Comparison of ENCODE assay signal across 13 cellular contexts in genomic region chr16:3127745-3128144, GRCh38. TPM values are rescaled to one million over a fixed set of nuclear protein-coding genes. Genes with fewer than 3 reads are reported as not detected.
A peak's percentile ranks its signal among the peaks of the same experiment; 100 is the strongest.
DNase-seq lines count a peak whose midpoint lies in the region; ATAC-seq and TF ChIP-seq lines count a peak whose summit lies in the region.
"Had no signal": no experiment of that assay in that cellular context is flagged by ENCODE, and none has a peak within 500 bp of the region (broad histone marks: within the 10 kb centered on the region; RNA-seq: fewer than 3 reads in every experiment).

No MANE protein-coding gene starts in this region.

- H3K4me1 ChIP-seq in CD8-positive, alpha-beta T cell (ENCODE audit: insufficient read depth, low read length) = peaks cover 37% of the 10 kb centered on the region
- H3K4me1 ChIP-seq in GM23338 (ENCODE audit: insufficient read depth) = peaks cover 43% of the 10 kb centered on the region
- peaks cover 23% of the 10 kb centered on the region for H3K4me1 ChIP-seq in upper lobe of right lung

- H3K9me3 ChIP-seq in CD8-positive, alpha-beta T cell (ENCODE audit: low read length) = no peaks in the 10 kb centered on the region
- no peaks in the 10 kb centered on the region for H3K9me3 ChIP-seq in upper lobe of right lung
- H3K9me3 ChIP-seq: left ventricle myocardium inferior, MG63, spleen had no signal

- H3F3A ChIP-seq in GM23338 (replicated peaks; ENCODE audit: low read depth) = peaks cover 73% of the 10 kb centered on the region

- H3K79me2 ChIP-seq in GM23338 (replicated peaks; ENCODE audit: insufficient read depth) = peaks cover 7% of the 10 kb centered on the region

- H3K36me3 ChIP-seq in CD8-positive, alpha-beta T cell (ENCODE audit: insufficient read depth, low read length) = no peaks in the 10 kb centered on the region
- H3K36me3 ChIP-seq in GM23338 (ENCODE audit: insufficient read depth) (peaks cover 6% of the 10 kb centered on the region; the same call in 1 of the 2 replicates), upper lobe of right lung (peaks cover 12% of the 10 kb centered on the region)

- no peak overlapping the region for H2AFZ ChIP-seq in GM23338

- no peaks in the 10 kb centered on the region for H3K27me3 Mint-ChIP-seq in CD8-positive, alpha-beta T cell (ENCODE audit: low read depth)
- H3K27me3 Mint-ChIP-seq in GM23338 (ENCODE audit: insufficient read depth, low read depth, poor library complexity) (peaks cover 21% of the 10 kb centered on the region), T-cell (no peaks in the 10 kb centered on the region)

- no peak overlapping the region for H3K4me3 ChIP-seq in CD8-positive, alpha-beta T cell (ENCODE audit: low read depth, low read length)
- H3K4me3 ChIP-seq in GM23338 (peak overlapping the region; percentile 2; the same call in 1 of the 2 replicates), upper lobe of right lung (no peak overlapping the region)
- H3K4me3 ChIP-seq: MG63, spleen had no signal

- no peaks in the 10 kb centered on the region for H3K27me3 ChIP-seq in CD8-positive, alpha-beta T cell (ENCODE audit: insufficient read depth, low read length)
- H3K27me3 ChIP-seq in GM23338 (ENCODE audit: insufficient read depth) (no peaks in the 10 kb centered on the region), upper lobe of right lung (no peaks in the 10 kb centered on the region)
- H3K27me3 ChIP-seq: MG63, spleen had no signal

- H4K20me1 ChIP-seq in GM23338 (replicated peaks; ENCODE audit: insufficient read depth) = peaks cover 12% of the 10 kb centered on the region

- peak overlapping the region; percentile 12; the same call in 1 of the 2 replicates for H3K4me2 ChIP-seq in GM23338

- H3K9me3 Mint-ChIP-seq in CD8-positive, alpha-beta T cell = no peaks in the 10 kb centered on the region
- H3K9me3 Mint-ChIP-seq in GM23338 = peaks cover 2% of the 10 kb centered on the region; the same call in 2 of the 3 replicates
- no peaks in the 10 kb centered on the region for H3K9me3 Mint-ChIP-seq in T-cell

- intact Hi-C loops in CD8-positive, alpha-beta T cell (cut with DNase I, micrococcal nuclease) = loop anchor here in 1 of 2 experiments (2.0 kb wide), 1 partner anchor 31 kb away; no protein-coding TSS in a partner anchor
- intact Hi-C loops in upper lobe of right lung (cut with DNase I) = no loop called here

- TF ChIP-seq CTCF in CD8-positive, alpha-beta T cell (IDR thresholded peaks at IDR 0.05) = no peak
- TF ChIP-seq CTCF in GM23338 (conservative IDR thresholded peaks at IDR 0.05; ENCODE audit: low read depth in 2 of 2) (no peak), upper lobe of right lung (IDR thresholded peaks at IDR 0.05) (no peak)

- H3K4me1 Mint-ChIP-seq in CD8-positive, alpha-beta T cell (ENCODE audit: low read depth) = peaks cover 59% of the 10 kb centered on the region
- peaks cover 44% of the 10 kb centered on the region for H3K4me1 Mint-ChIP-seq in GM23338
- H3K4me1 Mint-ChIP-seq in T-cell = peaks cover 59 to 65% (median 63%) of the 10 kb centered on the region in 3 donors

- no peak overlapping the region for H3K27ac ChIP-seq in CD8-positive, alpha-beta T cell (ENCODE audit: low read depth, low read length)
- H3K27ac ChIP-seq in GM23338 (ENCODE audit: low read depth) (peak overlapping the region; percentile 67; the same call in 1 of the 2 replicates), epithelial cell of prostate (peak overlapping the region; percentile 46), upper lobe of right lung (no peak overlapping the region)
- H3K27ac ChIP-seq: left ventricle myocardium inferior, spleen had no signal

- DNase-seq in CD8-positive, alpha-beta T cell = no peak
- DNase-seq in GM23338 (ENCODE audit: low spot score) = peak; percentile 84
- no peak for DNase-seq in T-cell
- DNase-seq in epithelial cell of prostate (ENCODE audit: low read depth, low spot score) = no peak
- no peak for DNase-seq in SKM-1 (lab: John Stamatoyannopoulos, UW; ENCODE audit: unreplicated experiment)
- DNase-seq in upper lobe of right lung = no peak
- DNase-seq in NCI-H1930 (lab: John Stamatoyannopoulos, UW) = no peak
- no peak for DNase-seq in CD1c-positive myeloid dendritic cell (ENCODE audit: extremely low spot score)
- DNase-seq: erythroblast, left ventricle myocardium inferior, MG63, NCI-H526 treated with DMSO at 0.1 percent for 48 hours, spleen had no signal

- no peaks in the 10 kb centered on the region for H3K9me2 ChIP-seq in GM23338 (ENCODE audit: insufficient read depth)

- H3K36me3 Mint-ChIP-seq in CD8-positive, alpha-beta T cell = peaks cover 16% of the 10 kb centered on the region
- H3K36me3 Mint-ChIP-seq in GM23338 (ENCODE audit: low read depth) (peaks cover 46% of the 10 kb centered on the region), T-cell (peaks cover 4% of the 10 kb centered on the region)

- CTCF ChIA-PET in CD8-positive, alpha-beta T cell (lab: Charles Lee) = interaction anchor here (0.6 to 15.4 kb wide), 14 partner anchors 16 to 255 kb away, joined by 3 to 324 read pairs (median 16); partner anchors contain the start of genes IL32, ZNF205 and ZSCAN10
- CTCF ChIA-PET in T-cell (lab: Charles Lee) = interaction anchor here in 1 of 2 donors (0.6 to 3.8 kb wide), 4 partner anchors 22 to 69 kb away, joined by 3 to 39 read pairs (median 6); no protein-coding TSS in a partner anchor

- ATAC-seq in CD8-positive, alpha-beta T cell = no peak
- ATAC-seq in GM23338 = no peak; the same call in 2 of the 3 replicates
- no peak for ATAC-seq in T-cell (replicated peaks in 1 of 4)
- ATAC-seq in upper lobe of right lung = no peak

- no peak overlapping the region for H3K27ac Mint-ChIP-seq in CD8-positive, alpha-beta T cell
- H3K27ac Mint-ChIP-seq in GM23338 = peak overlapping the region; percentile 82; the same call in 1 of the 2 replicates
- peak overlapping the region; percentile 52 to 59 for H3K27ac Mint-ChIP-seq in T-cell

- POLR2A ChIA-PET in CD8-positive, alpha-beta T cell (lab: Charles Lee) = interaction anchor here (0.7 to 3.2 kb wide), 7 partner anchors 28 to 107 kb away, joined by 3 to 30 read pairs (median 5); partner anchors contain the start of genes IL32, ZNF200 and ZSCAN10
- POLR2A ChIA-PET in T-cell (lab: Charles Lee) = no interaction called here

- peak overlapping the region; percentile 35 for H3K4me3 Mint-ChIP-seq in CD8-positive, alpha-beta T cell
- H3K4me3 Mint-ChIP-seq in GM23338 = peak overlapping the region; percentile 47; the same call in 2 of the 3 replicates
- peak overlapping the region; percentile 36 to 44 (median 39) for H3K4me3 Mint-ChIP-seq in T-cell

RNA-seq across cellular contexts. Expression of gene ZNF213, which starts 7.1 kb away (rescaled TPM):
- total RNA-seq in CD8-positive, alpha-beta T cell = 1 to 10 TPM; 1.8 to 2.2 TPM
- 10.4 and 10.6 TPM in 2 replicates for total RNA-seq in GM23338 (2014; rRNA removed; shearing (Covaris generic))
- polyA plus RNA-seq in GM23338 (2016; fragmentation: Nextera tagmentation; extraction: Ambion mirVana) = 2.9 and 3.5 TPM in 2 replicates
- total RNA-seq in T-cell (10 to 100 TPM in 3 of 5 donors, 1 to 10 TPM in 2; 3.1 to 16.9 (median 12.8) TPM), upper lobe of right lung (9.1 TPM)

RNA-seq across cellular contexts. Expression of gene ZNF205, which starts 15.4 kb away (rescaled TPM):
- total RNA-seq in CD8-positive, alpha-beta T cell = not detected
- total RNA-seq in GM23338 (2014; rRNA removed; shearing (Covaris generic)) = 29.1 and 29.9 TPM in 2 replicates
- polyA plus RNA-seq in GM23338 (2016; fragmentation: Nextera tagmentation; extraction: Ambion mirVana) = 15.7 and 16.6 TPM in 2 replicates
- total RNA-seq in T-cell = under 1 TPM in 1 of 5 donors, not detected in 4; 0.38 TPM
- 11.7 TPM for total RNA-seq in upper lobe of right lung

RNA-seq across cellular contexts. Expression of gene ZSCAN10, which starts 28.7 kb away (rescaled TPM):
- under 1 TPM in 1 of 2 experiments, not detected in 1; 0.62 TPM for total RNA-seq in CD8-positive, alpha-beta T cell
- 434 and 519 TPM in 2 replicates for total RNA-seq in GM23338 (2014; rRNA removed; shearing (Covaris generic))
- polyA plus RNA-seq in GM23338 (2016; fragmentation: Nextera tagmentation; extraction: Ambion mirVana) = 217 and 220 TPM in 2 replicates
- total RNA-seq in T-cell (under 1 TPM in 4 of 5 donors, not detected in 1; 0.19 to 0.64 (median 0.39) TPM), upper lobe of right lung (not detected)
- total RNA-seq: left ventricle myocardium inferior had no signal

Comparison
In these comparisons a context has a peak if more than half of its experiments do, and no peak if none do; other contexts are left out.
1. H3K27ac ChIP-seq: peak in GM23338 (single experiment) and epithelial cell of prostate (single experiment); none in CD8-positive, alpha-beta T cell (single experiment) and upper lobe of right lung (single experiment).
2. RNA of gene ZSCAN10, which starts 28.7 kb away (total RNA-seq): 434 to 519 TPM in GM23338; 0.62 TPM in CD8-positive, alpha-beta T cell, 0.19 to 0.64 TPM in T-cell and not detected in upper lobe of right lung (single experiment); every median in the first group is over 100 times any median in the second.
3. Peak in every context shown above with its lines, with median percentiles within 50 percentile points of each other: H3K4me3 Mint-ChIP-seq.